Comparison of ENCODE assay signal across 10 cellular contexts in genomic region chr5:180332051-180332517, GRCh38. TPM values are rescaled to one million over a fixed set of nuclear protein-coding genes. Genes with fewer than 3 reads are reported as not detected.
A peak's percentile ranks its signal among the peaks of the same experiment; 100 is the strongest.
DNase-seq lines count a peak whose midpoint lies in the region; ATAC-seq and TF ChIP-seq lines count a peak whose summit lies in the region.
"Had no signal": no experiment of that assay in that cellular context is flagged by ENCODE, and none has a peak within 500 bp of the region (broad histone marks: within the 10 kb centered on the region; RNA-seq: fewer than 3 reads in every experiment).

No MANE protein-coding gene starts in this region.

- TF ChIP-seq CTCF in AG09309 (IDR thresholded peaks at IDR 0.05; ENCODE audit: control insufficient read depth, insufficient read depth, low read depth, low read length, missing control alignments) (peak; percentile 40), IMR-90 (conservative IDR thresholded peaks at IDR 0.05; ENCODE audit: low read depth, low read length) (peak; percentile 27; the same call in 1 of the 2 replicates), esophagus muscularis mucosa (IDR thresholded peaks at IDR 0.05) (no peak), omental fat pad (IDR thresholded peaks at IDR 0.05) (no peak), right lobe of liver (IDR thresholded peaks at IDR 0.05) (no peak)

- no peak overlapping the region for H3K18ac ChIP-seq in IMR-90 (ENCODE audit: low read depth, low read length)

- H2BK5ac ChIP-seq in IMR-90 (ENCODE audit: low read depth, low read length, poor library complexity, severe bottlenecking) = no peak overlapping the region

- H3K4me1 ChIP-seq in IMR-90 (ENCODE audit: control insufficient read depth, insufficient read depth, low read length) (peaks cover 18% of the 10 kb centered on the region), esophagus muscularis mucosa (peaks cover 0 to 26% (median 9%) of the 10 kb centered on the region in 4 donors), right lobe of liver (no peaks in the 10 kb centered on the region)

- no peak for TF ChIP-seq RAD21 in IMR-90 (IDR thresholded peaks at IDR 0.05; ENCODE audit: low read length)

- POLR2A ChIA-PET in IMR-90 (lab: Charles Lee; ENCODE audit: unreplicated experiment) = no interaction called here

- H3K4me3 ChIP-seq in AG09309 (ENCODE audit: control insufficient read depth, low read depth, low read length) = no peak overlapping the region
- no peak overlapping the region for H3K4me3 ChIP-seq in IMR-90 (ENCODE audit: insufficient read depth, low read depth, low read length)
- H3K4me3 ChIP-seq in esophagus muscularis mucosa = no peak overlapping the region
- H3K4me3 ChIP-seq in right lobe of liver = no peak overlapping the region

- DNase-seq in AG09309 (ENCODE audit: low read depth) = no peak
- DNase-seq in IMR-90 = no peak
- no peak for DNase-seq in esophagus muscularis mucosa (ENCODE audit: extremely low spot score)
- DNase-seq in omental fat pad (ENCODE audit: low spot score) = no peak
- no peak for DNase-seq in right lobe of liver
- no peak for DNase-seq in NCI-H1092 (lab: John Stamatoyannopoulos, UW)
- no peak for DNase-seq in activated gamma-delta T cell treated with Interleukin-2 at 50 U/mL for 16 hours
- DNase-seq: stimulated activated CD4-positive, alpha-beta T cell treated with anti-CD3 and anti-CD28 coated beads, Interleukin-12 subunit alpha, Interleukin-12 subunit beta, amount 100 ng/mL, for 4 hours; stimulated activated naive CD8-positive, alpha-beta T cell treated with anti-CD3 and anti-CD28 coated beads, Interleukin-15, Interleukin-2, amounts not matched to agents 100 U/mL and 50 U/mL, for 24 hours had no signal

- WGBS in IMR-90 (ENCODE audit: extremely low coverage in 2 of 2, insufficient read length in 1 of 2), 2 experiments = no CpG with 5 or more reads among the region's 13 CpGs
- 43% methylated on average over 13 of the region's 13 CpGs for WGBS in esophagus muscularis mucosa
- WGBS in right lobe of liver (ENCODE audit: insufficient coverage, low coverage, low lambda C conversion rate, missing lambda C conversion rate) = 11% methylated on average over 9 of the region's 13 CpGs

- CTCF ChIA-PET in IMR-90 (lab: Yijun Ruan, JAX) = interaction anchor here (1.2 kb wide), 1 partner anchor 39 kb away, joined by 5 read pairs; no protein-coding TSS in a partner anchor

- H3K4ac ChIP-seq in IMR-90 (ENCODE audit: low read depth, low read length) = no peak overlapping the region; the same call in 1 of the 2 replicates

- H3K23ac ChIP-seq in IMR-90 (ENCODE audit: low read depth, low read length) = no peak overlapping the region

- in situ Hi-C loops in IMR-90 (cut with MboI; ENCODE audit: low sequenced_read_pairs) = no loop called here

- no peak overlapping the region for H4K5ac ChIP-seq in IMR-90 (ENCODE audit: low read depth, low read length)

- TF ChIP-seq EP300 in esophagus muscularis mucosa (IDR thresholded peaks at IDR 0.05) = no peak

- H4K91ac ChIP-seq in IMR-90 (ENCODE audit: insufficient read depth, low read depth, low read length) = no peak overlapping the region; the same call in 1 of the 2 replicates

- no peaks in the 10 kb centered on the region for H3K27me3 ChIP-seq in IMR-90 (ENCODE audit: control insufficient read depth, insufficient read depth, low read length)
- no peaks in the 10 kb centered on the region for H3K27me3 ChIP-seq in esophagus muscularis mucosa
- no peaks in the 10 kb centered on the region for H3K27me3 ChIP-seq in right lobe of liver

- H2AK9ac ChIP-seq in IMR-90 (replicated peaks; ENCODE audit: low read depth, low read length, poor library complexity) = no peak overlapping the region

- BruUV-seq in IMR-90 (replicated peaks; lab: Mats Ljungman, UMichigan) = no TSS peak

- no peak overlapping the region for H3K9ac ChIP-seq in IMR-90 (ENCODE audit: low read depth, low read length)

- H3K9me3 ChIP-seq in IMR-90 (ENCODE audit: control insufficient read depth, insufficient read depth, low read length) (no peaks in the 10 kb centered on the region), esophagus muscularis mucosa (no peaks in the 10 kb centered on the region), right lobe of liver (no peaks in the 10 kb centered on the region)

- peaks cover 25% of the 10 kb centered on the region for H3K36me3 ChIP-seq in IMR-90 (ENCODE audit: control insufficient read depth, insufficient read depth, low read length)
- H3K36me3 ChIP-seq in esophagus muscularis mucosa = peaks cover 22 to 49% (median 26%) of the 10 kb centered on the region in 4 donors
- H3K36me3 ChIP-seq in right lobe of liver = no peaks in the 10 kb centered on the region

- peaks cover 21% of the 10 kb centered on the region for H4K20me1 ChIP-seq in IMR-90 (ENCODE audit: insufficient read depth, low read length)

- H3K27ac ChIP-seq in IMR-90 (ENCODE audit: insufficient read depth, low read length) (no peak overlapping the region), esophagus muscularis mucosa (replicated peaks in 1 of 4) (peak overlapping the region; percentile 40 to 71 (median 61)), right lobe of liver (no peak overlapping the region)

- H2AK5ac ChIP-seq in IMR-90 (ENCODE audit: low read depth, low read length) = no peak overlapping the region

- intact Hi-C loops in IMR-90 (cut with micrococcal nuclease) = no loop called here
- intact Hi-C loops in esophagus muscularis mucosa (cut with DNase I) = no loop called here
- intact Hi-C loops in right lobe of liver (cut with DNase I) = no loop called here

- peaks cover 0 to 8% of the 10 kb centered on the region in 2 experiments; a peak in 1 of 4 replicates for H3K79me1 ChIP-seq in IMR-90 (ENCODE audit: low read depth in 1 of 2, low read length in 2 of 2)

- dilution Hi-C loops in IMR-90 (cut with HindIII; ENCODE audit: low sequenced_read_pairs, unreplicated experiment) = no loop called here

- no peak overlapping the region for H4K8ac ChIP-seq in IMR-90 (ENCODE audit: low read depth in 2 of 2, low read length in 2 of 2)

- peaks cover 20% of the 10 kb centered on the region for H3K9me1 ChIP-seq in IMR-90 (ENCODE audit: insufficient read depth, low read length)

- ATAC-seq in IMR-90 (ENCODE audit: low read depth) = no peak
- ATAC-seq in omental fat pad (ENCODE audit: low FRiP score) = peak; percentile 5
- no peak for ATAC-seq in GM19328 (IDR thresholded peaks at IDR 0.05; ENCODE audit: unreplicated experiment)
- no peak for ATAC-seq in right lobe of liver
- ATAC-seq: stimulated activated naive CD8-positive, alpha-beta T cell treated with anti-CD3 and anti-CD28 coated beads, Interleukin-15, Interleukin-2, amounts not matched to agents 100 U/mL and 50 U/mL, for 24 hours had no signal

- no peak overlapping the region for H3K14ac ChIP-seq in IMR-90 (replicated peaks; ENCODE audit: low read depth, low read length)

- no peak overlapping the region for H3K56ac ChIP-seq in IMR-90 (ENCODE audit: extremely low read depth, insufficient read depth, low read length)

- H3K4me2 ChIP-seq in IMR-90 (ENCODE audit: low read depth, low read length) = no peak overlapping the region

- H2BK20ac ChIP-seq in IMR-90 (ENCODE audit: low read depth, low read length) = no peak overlapping the region; the same call in 1 of the 2 replicates

- H2BK15ac ChIP-seq in IMR-90 (ENCODE audit: low read depth, low read length) = no peak overlapping the region

- H2AFZ ChIP-seq in IMR-90 (replicated peaks; ENCODE audit: low read length, poor library complexity) = no peak overlapping the region

- TF ChIP-seq POLR2A in IMR-90 (IDR thresholded peaks at IDR 0.05; ENCODE audit: low read depth, low read length) (no peak), esophagus muscularis mucosa (IDR thresholded peaks at IDR 0.05; ENCODE audit: low read depth) (no peak), right lobe of liver (IDR thresholded peaks at IDR 0.05) (no peak)

- H2BK120ac ChIP-seq in IMR-90 (ENCODE audit: low read depth, low read length) = no peak overlapping the region

TF ChIP-seq in IMR-90, 13 proteins besides CTCF, POLR2A, EP300 and RAD21:
- TF ChIP-seq CHD1 (IDR thresholded peaks at IDR 0.05; ENCODE audit: low read depth, low read length) = no peak

RNA-seq across cellular contexts. Expression of gene GFPT2, which starts 21.1 kb away (rescaled TPM):
- total RNA-seq in IMR-90 (2012; rRNA removed) (20.6 and 20.8 TPM in 2 replicates), esophagus muscularis mucosa (100 to 1,000 TPM in 1 of 4 donors, 10 to 100 TPM in 3; 30.1 to 114 (median 33.6) TPM), omental fat pad (100 to 1,000 TPM in 2 of 4 donors, 10 to 100 TPM in 2; 42.3 to 553 (median 270) TPM), right lobe of liver (under 1 TPM; 0.32 to 0.93 (median 0.61) TPM)
- polyA plus RNA-seq in IMR-90 (2012; rRNA removed) = 17.7 and 20.3 TPM in 2 replicates
- polyA plus RNA-seq in IMR-90 (2012; cell fraction: cytosol; rRNA removed) = 11.8 and 14.2 TPM in 2 replicates
- polyA plus RNA-seq in IMR-90 (2012; cell fraction: nucleus; rRNA removed; ENCODE audit: low replicate concordance) = 18.2 and 28.4 TPM in 2 replicates

RNA-seq across cellular contexts. Expression of gene MAPK9, which starts 40.2 kb away (rescaled TPM):
- total RNA-seq in IMR-90 (2012; rRNA removed) (22.9 and 27.8 TPM in 2 replicates), esophagus muscularis mucosa (10 to 100 TPM; 36.4 to 42.3 (median 37.8) TPM), omental fat pad (10 to 100 TPM; 18.6 to 31.6 (median 29.6) TPM), right lobe of liver (10 to 100 TPM; 14.4 to 18.6 (median 15.6) TPM)
- polyA plus RNA-seq in IMR-90 (2012; rRNA removed) = 20.1 and 23.3 TPM in 2 replicates
- 6.6 and 13.4 TPM in 2 replicates for polyA plus RNA-seq in IMR-90 (2012; cell fraction: cytosol; rRNA removed)
- polyA plus RNA-seq in IMR-90 (2012; cell fraction: nucleus; rRNA removed; ENCODE audit: low replicate concordance) = 8.1 and 28.5 TPM in 2 replicates

Comparison
In these comparisons a context has a peak if more than half of its experiments do, and no peak if none do; other contexts are left out.
1. CTCF ChIP-seq: peak in AG09309 (single experiment) and IMR-90 (single experiment); none in esophagus muscularis mucosa (0 of 3), omental fat pad (0 of 3) and right lobe of liver (0 of 4).
2. H3K27ac ChIP-seq: peak in esophagus muscularis mucosa (4 of 4); none in IMR-90 (single experiment) and right lobe of liver (0 of 3).
3. RNA of gene GFPT2, which starts 21.1 kb away (total RNA-seq): 42.3 to 553 TPM in omental fat pad, 30.1 to 114 TPM in esophagus muscularis mucosa and 20.6 to 20.8 TPM in IMR-90; 0.32 to 0.93 TPM in right lobe of liver; every median in the first group is over 10 times any median in the second.